In genomic region chr1:178189814-178190213, GRCh38 we compare ENCODE assay signal across 7 cellular contexts.
DNase-seq lines count a peak whose midpoint lies in the region; ATAC-seq and TF ChIP-seq lines count a peak whose summit lies in the region.

No MANE protein-coding gene starts in this region.

- H3K79me2 ChIP-seq in PC-9 (ENCODE audit: low read depth): peaks cover 62% of the 10 kb centered on the region

- H4K20me1 ChIP-seq in PC-9 (ENCODE audit: insufficient read depth): no peaks in the 10 kb centered on the region

- H3K4me2 ChIP-seq in PC-9: no peak overlapping the region

- H3K4me3 ChIP-seq in PC-9: no peak overlapping the region

- peaks cover 13 to 28% of the 10 kb centered on the region in 2 donors for H3K27me3 Mint-ChIP-seq in stimulated activated naive B cell treated with anti-CD40 and anti-IgM and Interleukin-4, amounts not matched to agents 10 μg/mL and 1 μg/mL and 100 μg/mL, for 72 hours
- peaks cover 12% of the 10 kb centered on the region for H3K27me3 Mint-ChIP-seq in activated naive CD8-positive, alpha-beta T cell treated with anti-CD3 and anti-CD28 coated beads for 36 hours

- intact Hi-C loops in PC-9 (cut with micrococcal nuclease; ENCODE audit: unreplicated experiment): loop anchor here (5.0 kb wide), 2 partner anchors 92 to 133 kb away; no protein-coding TSS in a partner anchor

- no peak overlapping the region for H3K27ac Mint-ChIP-seq in stimulated activated naive B cell treated with anti-CD40 and anti-IgM and Interleukin-4, amounts not matched to agents 10 μg/mL and 1 μg/mL and 100 μg/mL, for 72 hours
- no peak overlapping the region for H3K27ac Mint-ChIP-seq in activated naive CD8-positive, alpha-beta T cell treated with anti-CD3 and anti-CD28 coated beads for 36 hours

- CTCF ChIA-PET in PC-9 (lab: Charles Lee): no interaction called here

- no peaks in the 10 kb centered on the region for H3K36me3 ChIP-seq in PC-9 (ENCODE audit: low read depth)

- H3K9me2 ChIP-seq in PC-9 (ENCODE audit: insufficient read depth): no peaks in the 10 kb centered on the region

- ATAC-seq in HG03175 (IDR thresholded peaks at IDR 0.05; ENCODE audit: unreplicated experiment): peak; percentile 63
- ATAC-seq in stimulated activated naive B cell treated with anti-CD40 and anti-IgM and Interleukin-4, amounts not matched to agents 10 μg/mL and 1 μg/mL and 100 μg/mL, for 72 hours (replicated peaks): peak; percentile 67 to 74
- ATAC-seq in GM21515 (IDR thresholded peaks at IDR 0.05; ENCODE audit: unreplicated experiment): no peak

- no peaks in the 10 kb centered on the region for H3K36me3 Mint-ChIP-seq in stimulated activated naive B cell treated with anti-CD40 and anti-IgM and Interleukin-4, amounts not matched to agents 10 μg/mL and 1 μg/mL and 100 μg/mL, for 72 hours
- H3K36me3 Mint-ChIP-seq in activated naive CD8-positive, alpha-beta T cell treated with anti-CD3 and anti-CD28 coated beads for 36 hours: no peaks in the 10 kb centered on the region

- peaks cover 10% of the 10 kb centered on the region; the same call in 1 of the 2 replicates for H3F3A ChIP-seq in PC-9 (ENCODE audit: insufficient read depth, low read depth)

- H3K9me3 ChIP-seq in PC-9 (ENCODE audit: insufficient read depth, low read depth): peaks cover 3% of the 10 kb centered on the region; the same call in 1 of the 2 replicates

- H3K4me1 ChIP-seq in PC-9 (replicated peaks; ENCODE audit: insufficient read depth): peaks cover 8% of the 10 kb centered on the region; the same call in 1 of the 2 replicates

- POLR2A ChIA-PET in PC-9 (lab: Charles Lee; ENCODE audit: unreplicated experiment): no interaction called here

- in situ Hi-C loops in GM13977 (cut with MboI; ENCODE audit: low pct_unique_long_range_greater_than_20kb, low sequenced_read_pairs, unreplicated experiment): loop anchor here (25.0 kb wide), 1 partner anchor 153 kb away; no protein-coding TSS in a partner anchor

- peak; percentile 32 for DNase-seq in GM13977 (ENCODE audit: low spot score)
- DNase-seq in PC-9: no peak
- peak; percentile 4 for DNase-seq in germinal center (ENCODE audit: low spot score)
- DNase-seq in stimulated activated naive B cell treated with anti-CD40 and anti-IgM and Interleukin-4, amounts not matched to agents 10 μg/mL and 1 μg/mL and 100 μg/mL, for 72 hours: no peak
- no peak for DNase-seq in activated naive CD8-positive, alpha-beta T cell treated with anti-CD3 and anti-CD28 coated beads for 36 hours

- no peak overlapping the region for H2AFZ ChIP-seq in PC-9

- peaks cover 0 to 6% of the 10 kb centered on the region in 2 donors for H3K4me1 Mint-ChIP-seq in stimulated activated naive B cell treated with anti-CD40 and anti-IgM and Interleukin-4, amounts not matched to agents 10 μg/mL and 1 μg/mL and 100 μg/mL, for 72 hours
- no peaks in the 10 kb centered on the region for H3K4me1 Mint-ChIP-seq in activated naive CD8-positive, alpha-beta T cell treated with anti-CD3 and anti-CD28 coated beads for 36 hours

- no peak overlapping the region for H3K27ac ChIP-seq in PC-9

- H3K4me3 Mint-ChIP-seq in stimulated activated naive B cell treated with anti-CD40 and anti-IgM and Interleukin-4, amounts not matched to agents 10 μg/mL and 1 μg/mL and 100 μg/mL, for 72 hours: no peak overlapping the region
- H3K4me3 Mint-ChIP-seq in activated naive CD8-positive, alpha-beta T cell treated with anti-CD3 and anti-CD28 coated beads for 36 hours: no peak overlapping the region

- no peaks in the 10 kb centered on the region for H3K27me3 ChIP-seq in PC-9 (ENCODE audit: insufficient read depth, low read depth)

- peaks cover 0 to 4% of the 10 kb centered on the region in 2 donors for H3K9me3 Mint-ChIP-seq in stimulated activated naive B cell treated with anti-CD40 and anti-IgM and Interleukin-4, amounts not matched to agents 10 μg/mL and 1 μg/mL and 100 μg/mL, for 72 hours
- no peaks in the 10 kb centered on the region for H3K9me3 Mint-ChIP-seq in activated naive CD8-positive, alpha-beta T cell treated with anti-CD3 and anti-CD28 coated beads for 36 hours

- TF ChIP-seq CTCF in GM13977 (IDR thresholded peaks at IDR 0.05; ENCODE audit: extremely low read depth, insufficient read depth, missing control alignments) (peak; percentile 76), PC-9 (conservative IDR thresholded peaks at IDR 0.05) (peak; percentile 52)

- BruUV-seq in PC-9 (replicated peaks; lab: Mats Ljungman, UMichigan): no TSS peak

Comparison
In these comparisons a context has a peak if more than half of its experiments do, and no peak if none do; other contexts are left out.
1. DNase-seq: peak in GM13977 (single experiment) and germinal center (single experiment); none in PC-9 (0 of 2), stimulated activated naive B cell treated with anti-CD40 and anti-IgM and Interleukin-4, amounts not matched to agents 10 μg/mL and 1 μg/mL and 100 μg/mL, for 72 hours (single experiment) and activated naive CD8-positive, alpha-beta T cell treated with anti-CD3 and anti-CD28 coated beads for 36 hours (single experiment).